ENCODE assay signal across 24 cellular contexts in genomic region chr4:150495550-150495949, GRCh38.
"Had no signal": no experiment of that assay in that cellular context is flagged by ENCODE, and none has a peak within 500 bp of the region (broad histone marks: within the 10 kb centered on the region; RNA-seq: fewer than 3 reads in every experiment).

No MANE protein-coding gene starts in this region.

- H3K4me3 ChIP-seq: adrenal gland, cardiac muscle cell, gastrocnemius medialis, right lobe of liver, testis, transverse colon had no signal

- H3K36me3 Mint-ChIP-seq: activated naive CD8-positive, alpha-beta T cell treated with anti-CD3 and anti-CD28 coated beads for 36 hours; brain had no signal

- H3K9me3 Mint-ChIP-seq: activated naive CD8-positive, alpha-beta T cell treated with anti-CD3 and anti-CD28 coated beads for 36 hours; brain; effector memory CD8-positive, alpha-beta T cell; nephron had no signal

- H3K4me1 Mint-ChIP-seq: activated naive CD8-positive, alpha-beta T cell treated with anti-CD3 and anti-CD28 coated beads for 36 hours; nephron had no signal

- DNase-seq: activated CD4-positive, alpha-beta T cell treated with anti-CD3 and anti-CD28 coated beads for 4 hours; activated CD4-positive, alpha-beta T cell treated with anti-CD3 and anti-CD28 coated beads, Interleukin-2, amount 50 U/mL, for 4 hours; activated effector memory CD4-positive, alpha-beta T cell treated with Interleukin-2 at 50 U/mL for 16 hours; activated naive CD4-positive, alpha-beta T cell treated with Interleukin-2 at 50 U/mL for 16 hours; activated naive CD8-positive, alpha-beta T cell treated with anti-CD3 and anti-CD28 coated beads for 36 hours; adrenal gland; aorta; cortex of kidney; effector memory CD8-positive, alpha-beta T cell; erythroblast; gastrocnemius medialis; glutamatergic neuron; islet precursor cell; left ventricle myocardium superior; right lobe of liver; stimulated activated CD4-positive, alpha-beta T cell treated with anti-CD3 and anti-CD28 coated beads, Interleukin-2, amount 100 ng/mL, for 48 hours; stimulated activated naive CD8-positive, alpha-beta T cell treated with anti-CD3 and anti-CD28 coated beads, Interleukin-15, Interleukin-2, amounts not matched to agents 100 U/mL and 50 U/mL, for 24 hours; testis; transverse colon had no signal

- H3K9me3 ChIP-seq: gastrocnemius medialis, neutrophil, right lobe of liver, testis, transverse colon had no signal

- H3K27me3 Mint-ChIP-seq: activated naive CD8-positive, alpha-beta T cell treated with anti-CD3 and anti-CD28 coated beads for 36 hours; brain; effector memory CD8-positive, alpha-beta T cell had no signal

- H3K27me3 ChIP-seq: adrenal gland, cardiac muscle cell, gastrocnemius medialis, neutrophil, right lobe of liver, testis, transverse colon had no signal

- H3K4me1 ChIP-seq: adrenal gland, gastrocnemius medialis, right lobe of liver, testis had no signal

- ATAC-seq: effector memory CD8-positive, alpha-beta T cell; gastrocnemius medialis; left ventricle myocardium superior; right lobe of liver; stimulated activated naive CD8-positive, alpha-beta T cell treated with anti-CD3 and anti-CD28 coated beads, Interleukin-15, Interleukin-2, amounts not matched to agents 100 U/mL and 50 U/mL, for 24 hours had no signal

- H3K27ac Mint-ChIP-seq: activated naive CD8-positive, alpha-beta T cell treated with anti-CD3 and anti-CD28 coated beads for 36 hours; effector memory CD8-positive, alpha-beta T cell; nephron had no signal

- H3K27ac ChIP-seq: adrenal gland, cardiac muscle cell, gastrocnemius medialis, neutrophil, right lobe of liver, testis, transverse colon, VCaP had no signal

- H3K4me3 Mint-ChIP-seq: activated naive CD8-positive, alpha-beta T cell treated with anti-CD3 and anti-CD28 coated beads for 36 hours; brain; effector memory CD8-positive, alpha-beta T cell; nephron had no signal

- H3K36me3 ChIP-seq: adrenal gland, cardiac muscle cell, gastrocnemius medialis, neutrophil, right lobe of liver, transverse colon had no signal
